In genomic region chr1:6233376-6233775, GRCh38 we compare ENCODE assay signal across 23 cellular contexts. TPM values are rescaled to one million over a fixed set of nuclear protein-coding genes. Genes with fewer than 3 reads are reported as not detected.
DNase-seq lines count a peak whose midpoint lies in the region; ATAC-seq and TF ChIP-seq lines count a peak whose summit lies in the region.
"Had no signal": no experiment of that assay in that cellular context is flagged by ENCODE, and none has a peak within 500 bp of the region (broad histone marks: within the 10 kb centered on the region; RNA-seq: fewer than 3 reads in every experiment).

No MANE protein-coding gene starts in this region.

- no peak overlapping the region for H3K56ac ChIP-seq in IMR-90 (ENCODE audit: extremely low read depth, insufficient read depth, low read length)

- no peaks in the 10 kb centered on the region for H3K27me3 ChIP-seq in IMR-90 (ENCODE audit: control insufficient read depth, insufficient read depth, low read length)
- H3K27me3 ChIP-seq in psoas muscle (ENCODE audit: insufficient read depth in 3 of 3, low read length in 2 of 3): no peaks in the 10 kb centered on the region

- DNase-seq in activated naive CD4-positive, alpha-beta T cell treated with anti-CD3 and anti-CD28 coated beads, Interleukin-2, amount 10 ng/mL, durations not matched to agents 7 days and 5 days: no peak
- DNase-seq in activated naive CD4-positive, alpha-beta T cell treated with Interleukin-2 at 50 U/mL for 16 hours: no peak
- DNase-seq in IMR-90: no peak
- no peak for DNase-seq in psoas muscle
- no peak for DNase-seq in medulla oblongata (ENCODE audit: extremely low spot score)
- no peak for DNase-seq in activated effector memory CD4-positive, alpha-beta T cell treated with anti-CD3 and anti-CD28 coated beads, Interleukin-2, amount 50 U/mL, for 16 hours
- DNase-seq: ACHN; activated naive CD4-positive, alpha-beta T cell; endodermal cell; head of caudate nucleus; lower lobe of right lung; NCI-H1417 treated with DMSO at 0.1 percent for 48 hours; NCI-H2171; NCI-H69; SIG-M5; stimulated activated CD4-positive, alpha-beta T cell treated with anti-CD3 and anti-CD28 coated beads, Interleukin-4, amount 100 ng/mL, for 4 hours; T-helper 9 cell had no signal

- intact Hi-C loops in IMR-90 (cut with micrococcal nuclease): no loop called here
- intact Hi-C loops in psoas muscle (cut with DNase I): no loop called here

- H2AFZ ChIP-seq in IMR-90 (replicated peaks; ENCODE audit: low read length, poor library complexity): no peak overlapping the region

- BruUV-seq in IMR-90 (replicated peaks; lab: Mats Ljungman, UMichigan): no TSS peak

- TF ChIP-seq RAD21 in IMR-90 (IDR thresholded peaks at IDR 0.05; ENCODE audit: low read length): no peak

- H4K5ac ChIP-seq in IMR-90 (ENCODE audit: low read depth, low read length): no peak overlapping the region

- CTCF ChIA-PET in activated naive CD4-positive, alpha-beta T cell treated with anti-CD3 and anti-CD28 coated beads, Interleukin-2, amount 10 ng/mL, durations not matched to agents 7 days and 5 days (lab: Charles Lee): no interaction called here
- CTCF ChIA-PET in IMR-90 (lab: Yijun Ruan, JAX): interaction anchor here (0.5 kb wide), 1 partner anchor 182 kb away, joined by 3 read pairs; no protein-coding TSS in a partner anchor

- POLR2A ChIA-PET in IMR-90 (lab: Charles Lee; ENCODE audit: unreplicated experiment): no interaction called here

- H3K14ac ChIP-seq in IMR-90 (replicated peaks; ENCODE audit: low read depth, low read length): no peak overlapping the region

- no peak overlapping the region for H2AK5ac ChIP-seq in IMR-90 (ENCODE audit: low read depth, low read length)

- H3K79me1 ChIP-seq in IMR-90 (ENCODE audit: low read depth in 1 of 2, low read length in 2 of 2): peaks cover 29 to 31% of the 10 kb centered on the region in 2 experiments

- no peak overlapping the region for H3K4ac ChIP-seq in IMR-90 (ENCODE audit: low read depth, low read length)

- H3K4me1 Mint-ChIP-seq in activated naive CD4-positive, alpha-beta T cell treated with anti-CD3 and anti-CD28 coated beads, Interleukin-2, amount 10 ng/mL, durations not matched to agents 7 days and 5 days: peaks cover 30% of the 10 kb centered on the region
- peaks cover 20% of the 10 kb centered on the region for H3K4me1 Mint-ChIP-seq in brain

- H3K9ac ChIP-seq in IMR-90 (ENCODE audit: low read depth, low read length): no peak overlapping the region

- no peak overlapping the region for H3K27ac Mint-ChIP-seq in activated naive CD4-positive, alpha-beta T cell treated with anti-CD3 and anti-CD28 coated beads, Interleukin-2, amount 10 ng/mL, durations not matched to agents 7 days and 5 days
- peak overlapping the region in 2 of 5 experiments; percentile 40 to 59 for H3K27ac Mint-ChIP-seq in brain
- H3K27ac Mint-ChIP-seq: endodermal cell had no signal

- H2BK20ac ChIP-seq in IMR-90 (ENCODE audit: low read depth, low read length): no peak overlapping the region

- no peak overlapping the region for H4K8ac ChIP-seq in IMR-90 (ENCODE audit: low read depth in 2 of 2, low read length in 2 of 2)

- no peaks in the 10 kb centered on the region; the same call in 1 of the 2 replicates for H3K9me1 ChIP-seq in IMR-90 (ENCODE audit: insufficient read depth, low read length)

- peaks cover 23% of the 10 kb centered on the region for H3K36me3 Mint-ChIP-seq in activated naive CD4-positive, alpha-beta T cell treated with anti-CD3 and anti-CD28 coated beads, Interleukin-2, amount 10 ng/mL, durations not matched to agents 7 days and 5 days
- peaks cover 34% of the 10 kb centered on the region for H3K36me3 Mint-ChIP-seq in brain

- peak overlapping the region; percentile 42; the same call in 1 of the 2 replicates for H3K23ac ChIP-seq in IMR-90 (ENCODE audit: low read depth, low read length)

- H3K18ac ChIP-seq in IMR-90 (ENCODE audit: low read depth, low read length): no peak overlapping the region

- H3K4me1 ChIP-seq in IMR-90 (ENCODE audit: control insufficient read depth, insufficient read depth, low read length): peaks cover 4% of the 10 kb centered on the region; the same call in 1 of the 2 replicates
- H3K4me1 ChIP-seq in psoas muscle: peaks cover 17% of the 10 kb centered on the region

- H4K20me1 ChIP-seq in IMR-90 (ENCODE audit: insufficient read depth, low read length): peaks cover 4% of the 10 kb centered on the region; the same call in 1 of the 2 replicates

- in situ Hi-C loops in IMR-90 (cut with MboI; ENCODE audit: low sequenced_read_pairs): no loop called here

- H2BK5ac ChIP-seq in IMR-90 (ENCODE audit: low read depth, low read length, poor library complexity, severe bottlenecking): no peak overlapping the region

- H2BK15ac ChIP-seq in IMR-90 (ENCODE audit: low read depth, low read length): no peak overlapping the region

- peaks cover 22% of the 10 kb centered on the region for H3K36me3 ChIP-seq in IMR-90 (ENCODE audit: control insufficient read depth, insufficient read depth, low read length)
- peaks cover 0 to 50% of the 10 kb centered on the region in 2 donors for H3K36me3 ChIP-seq in psoas muscle (ENCODE audit: insufficient read depth in 1 of 2, low read depth in 1 of 2)
- H3K36me3 ChIP-seq: prostate gland had no signal

- no peak for ATAC-seq in IMR-90 (ENCODE audit: low read depth)
- peak in 2 of 4 donors; percentile 15 to 55 for ATAC-seq in psoas muscle
- no peak for ATAC-seq in HG03439 (IDR thresholded peaks at IDR 0.05; ENCODE audit: unreplicated experiment)
- ATAC-seq: activated CD4-positive, CD25-positive, alpha-beta regulatory T cell treated with anti-CD3 and anti-CD28 coated beads, Interleukin-2, amount 50 U/mL, for 24 hours; lower lobe of right lung had no signal

- H3K4me3 ChIP-seq in IMR-90 (ENCODE audit: insufficient read depth, low read depth, low read length) (no peak overlapping the region), psoas muscle (no peak overlapping the region)
- H3K4me3 ChIP-seq: lower lobe of right lung, prostate gland had no signal

- dilution Hi-C loops in IMR-90 (cut with HindIII; ENCODE audit: low sequenced_read_pairs, unreplicated experiment): no loop called here

- H3K9me3 Mint-ChIP-seq in activated naive CD4-positive, alpha-beta T cell treated with anti-CD3 and anti-CD28 coated beads, Interleukin-2, amount 10 ng/mL, durations not matched to agents 7 days and 5 days: no peaks in the 10 kb centered on the region
- H3K9me3 Mint-ChIP-seq in brain: peaks cover 0 to 4% (median 0%) of the 10 kb centered on the region in 5 experiments
- H3K9me3 Mint-ChIP-seq: endodermal cell had no signal

- no peak overlapping the region for H4K91ac ChIP-seq in IMR-90 (ENCODE audit: insufficient read depth, low read depth, low read length)

- peaks cover 9% of the 10 kb centered on the region for H3K27me3 Mint-ChIP-seq in activated naive CD4-positive, alpha-beta T cell treated with anti-CD3 and anti-CD28 coated beads, Interleukin-2, amount 10 ng/mL, durations not matched to agents 7 days and 5 days
- H3K27me3 Mint-ChIP-seq in brain: no peaks in the 10 kb centered on the region

- no peak for TF ChIP-seq POLR2A in IMR-90 (IDR thresholded peaks at IDR 0.05; ENCODE audit: low read depth, low read length)

- WGBS in IMR-90 (ENCODE audit: extremely low coverage in 2 of 2, insufficient read length in 1 of 2), 2 experiments: 50% methylated on average over 1 of the region's 1 CpG; no CpG with 5 or more reads in 1 of the 2 experiments
- 32 to 47% (median 39%) methylated on average over 1 of the region's 1 CpG for WGBS in psoas muscle, 3 donors

- no peak overlapping the region for H2BK120ac ChIP-seq in IMR-90 (ENCODE audit: low read depth, low read length)

- H2AK9ac ChIP-seq in IMR-90 (replicated peaks; ENCODE audit: low read depth, low read length, poor library complexity): no peak overlapping the region

- H3K4me2 ChIP-seq in IMR-90 (ENCODE audit: low read depth, low read length): no peak overlapping the region

- H3K4me3 Mint-ChIP-seq in activated naive CD4-positive, alpha-beta T cell treated with anti-CD3 and anti-CD28 coated beads, Interleukin-2, amount 10 ng/mL, durations not matched to agents 7 days and 5 days: peak overlapping the region; percentile 91
- H3K4me3 Mint-ChIP-seq in brain: peak overlapping the region; percentile 34 to 91 (median 62)

- H3K27ac ChIP-seq in IMR-90 (ENCODE audit: insufficient read depth, low read length) (no peak overlapping the region), psoas muscle (peak overlapping the region; percentile 27)
- H3K27ac ChIP-seq: lower lobe of right lung, prostate gland had no signal

- TF ChIP-seq CTCF in IMR-90 (conservative IDR thresholded peaks at IDR 0.05; ENCODE audit: low read depth, low read length) (no peak), brain (conservative IDR thresholded peaks at IDR 0.05) (no peak), psoas muscle (IDR thresholded peaks at IDR 0.05) (no peak)

- H3K9me3 ChIP-seq in IMR-90 (ENCODE audit: control insufficient read depth, insufficient read depth, low read length): no peaks in the 10 kb centered on the region
- H3K9me3 ChIP-seq in psoas muscle: no peaks in the 10 kb centered on the region
- H3K9me3 ChIP-seq: lower lobe of right lung, prostate gland had no signal

RNA-seq across cellular contexts. Expression of gene ICMT, which starts 2.4 kb away (rescaled TPM):
- 53.9 and 61.7 TPM in 2 replicates for total RNA-seq in IMR-90 (2012; rRNA removed)
- 36.4 and 37.2 TPM in 2 replicates for polyA plus RNA-seq in IMR-90 (2012; rRNA removed)
- 23.0 and 23.1 TPM in 2 replicates for polyA plus RNA-seq in IMR-90 (2012; cell fraction: cytosol; rRNA removed)
- polyA plus RNA-seq in IMR-90 (2012; cell fraction: nucleus; rRNA removed; ENCODE audit: low replicate concordance): 8.0 and 15.4 TPM in 2 replicates
- polyA plus RNA-seq in brain (ENCODE audit: insufficient read depth, low read depth, low replicate concordance): 68.0 TPM
- total RNA-seq in psoas muscle: 100 to 1,000 TPM in 1 of 4 donors, 10 to 100 TPM in 3; 57.3 to 215 (median 68.3) TPM
- polyA plus RNA-seq in psoas muscle: 100 to 1,000 TPM in 1 of 3 donors, 10 to 100 TPM in 2; 39.2 to 101 (median 47.2) TPM

RNA-seq across cellular contexts. Expression of gene HES3, which starts 10.6 kb away (rescaled TPM):
- total RNA-seq in IMR-90 (2012; rRNA removed) (not detected in 2 replicates), psoas muscle (not detected)
- polyA plus RNA-seq in IMR-90 (2012; rRNA removed) (not detected in 2 replicates), brain (ENCODE audit: insufficient read depth, low read depth, low replicate concordance) (not detected), psoas muscle (not detected)
- polyA plus RNA-seq in IMR-90 (2012; cell fraction: cytosol; rRNA removed): not detected in 2 replicates
- polyA plus RNA-seq in IMR-90 (2012; cell fraction: nucleus; rRNA removed; ENCODE audit: low replicate concordance): not detected in 2 replicates
- total RNA-seq: fibroblast of lung, lower lobe of right lung, OCI-LY7, prostate gland had no signal
- polyA plus RNA-seq: fibroblast of lung had no signal

RNA-seq across cellular contexts. Expression of gene RNF207, which starts 27.5 kb away (rescaled TPM):
- total RNA-seq in IMR-90 (2012; rRNA removed) (2.7 and 3.9 TPM in 2 replicates), psoas muscle (10 to 100 TPM in 1 of 4 donors, 1 to 10 TPM in 3; 3.4 to 13.6 (median 4.6) TPM)
- polyA plus RNA-seq in IMR-90 (2012; rRNA removed) (17.2 and 42.9 TPM in 2 replicates), brain (ENCODE audit: insufficient read depth, low read depth, low replicate concordance) (0.41 TPM), psoas muscle (1 to 10 TPM; 2.5 to 5.1 (median 3.0) TPM)
- polyA plus RNA-seq in IMR-90 (2012; cell fraction: cytosol; rRNA removed): 4.7 and 5.1 TPM in 2 replicates
- polyA plus RNA-seq in IMR-90 (2012; cell fraction: nucleus; rRNA removed; ENCODE audit: low replicate concordance): 181 and 244 TPM in 2 replicates
- total RNA-seq: OCI-LY7 had no signal

RNA-seq across cellular contexts. Expression of gene GPR153, which starts 27.5 kb away (rescaled TPM):
- total RNA-seq in IMR-90 (2012; rRNA removed) (1.7 and 1.8 TPM in 2 replicates), psoas muscle (1 to 10 TPM; 2.2 to 3.5 (median 2.9) TPM)
- polyA plus RNA-seq in IMR-90 (2012; rRNA removed) (5.2 and 6.5 TPM in 2 replicates), brain (ENCODE audit: insufficient read depth, low read depth, low replicate concordance) (4.4 TPM), psoas muscle (1 to 10 TPM in 1 of 3 donors, under 1 TPM in 2; 0.49 to 1.6 (median 0.75) TPM)
- polyA plus RNA-seq in IMR-90 (2012; cell fraction: cytosol; rRNA removed): 4.8 and 9.2 TPM in 2 replicates
- polyA plus RNA-seq in IMR-90 (2012; cell fraction: nucleus; rRNA removed; ENCODE audit: low replicate concordance): 11.6 and 25.5 TPM in 2 replicates
- total RNA-seq: OCI-LY7 had no signal

RNA-seq across cellular contexts. Expression of gene RPL22, which starts 34.0 kb away (rescaled TPM):
- 26.2 and 71.9 TPM in 2 replicates for total RNA-seq in IMR-90 (2012; rRNA removed)
- 131 and 154 TPM in 2 replicates for polyA plus RNA-seq in IMR-90 (2012; rRNA removed)
- polyA plus RNA-seq in IMR-90 (2012; cell fraction: cytosol; rRNA removed): 17.4 and 27.5 TPM in 2 replicates
- polyA plus RNA-seq in IMR-90 (2012; cell fraction: nucleus; rRNA removed; ENCODE audit: low replicate concordance): 9.8 and 38.0 TPM in 2 replicates
- polyA plus RNA-seq in brain (ENCODE audit: insufficient read depth, low read depth, low replicate concordance): 808 TPM
- total RNA-seq in psoas muscle: 100 to 1,000 TPM; 308 to 417 (median 333) TPM
- polyA plus RNA-seq in psoas muscle: 100 to 1,000 TPM; 285 to 333 (median 291) TPM
